Comparison of ENCODE assay signal across 20 cellular contexts in the genomic region with DNA sequence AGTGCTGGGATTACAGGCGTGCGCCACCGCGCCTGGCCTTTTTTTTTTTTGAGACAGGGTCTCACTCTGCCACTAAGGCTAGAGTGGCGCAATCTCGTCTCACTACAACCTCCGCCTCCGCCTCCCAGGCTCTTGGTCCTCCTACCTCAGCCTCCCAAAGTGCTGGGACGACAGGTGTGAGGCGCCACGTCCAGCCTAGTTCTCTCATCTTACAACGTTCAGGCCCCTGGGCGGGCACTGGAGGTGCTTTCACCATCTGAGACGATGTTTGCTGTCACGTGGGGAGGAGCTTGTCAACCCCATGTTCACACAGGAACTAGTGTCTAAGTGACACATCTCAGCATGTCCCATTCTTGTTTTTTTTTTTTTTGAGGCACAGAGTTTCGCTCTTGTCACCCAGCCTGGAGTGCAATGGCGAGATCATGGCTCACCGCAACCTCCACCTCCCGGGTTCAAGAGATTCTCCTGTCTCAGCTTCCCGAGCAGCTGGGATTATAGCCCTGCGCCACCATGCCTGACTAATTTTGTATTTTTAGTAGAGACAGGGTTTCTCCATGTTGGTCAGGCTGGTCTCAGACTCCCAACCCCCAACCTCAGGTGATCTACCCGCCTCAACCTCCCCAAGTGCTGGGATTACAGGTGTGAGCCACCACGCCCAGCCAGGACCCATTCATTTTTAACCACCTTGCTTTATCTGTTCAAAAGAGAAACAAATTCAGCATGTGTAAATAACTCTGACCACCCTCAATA. TPM values are rescaled to one million over a fixed set of nuclear protein-coding genes. Genes with fewer than 3 reads are reported as not detected.
DNase-seq lines count a peak whose midpoint lies in the region; ATAC-seq and TF ChIP-seq lines count a peak whose summit lies in the region.
"Had no signal": no experiment of that assay in that cellular context is flagged by ENCODE, and none has a peak within 500 bp of the region (broad histone marks: within the 10 kb centered on the region; RNA-seq: fewer than 3 reads in every experiment).

No MANE protein-coding gene starts in this region.

- H3K4me1 Mint-ChIP-seq in central memory CD8-positive, alpha-beta T cell = peaks cover 33% of the 10 kb centered on the region
- peaks cover 42% of the 10 kb centered on the region for H3K4me1 Mint-ChIP-seq in neural crest cell

- ATAC-seq in central memory CD8-positive, alpha-beta T cell (replicated peaks; ENCODE audit: extremely low read depth, poor library complexity, severe bottlenecking) = peak; percentile 85
- ATAC-seq in left lobe of liver = no peak
- ATAC-seq: naive thymus-derived CD8-positive, alpha-beta T cell had no signal

- peak; percentile 44 for DNase-seq in NK-92 treated with Interleukin-12 subunit alpha and Interleukin-12 subunit beta, amount 100 ng/mL, for 24 hours (lab: John Stamatoyannopoulos, UW)
- DNase-seq in NK-92 (lab: John Stamatoyannopoulos, UW; ENCODE audit: unreplicated experiment) (no peak), COLO668 (lab: John Stamatoyannopoulos, UW; ENCODE audit: unreplicated experiment) (peak; percentile 44), neural crest cell (ENCODE audit: low read depth, low spot score) (no peak), SW480 (ENCODE audit: low spot score) (no peak), left lobe of liver (ENCODE audit: low spot score) (no peak), GDM1 (lab: John Stamatoyannopoulos, UW) (no peak)
- peak in 1 of 2 donors; percentile 64 for DNase-seq in central memory CD8-positive, alpha-beta T cell (ENCODE audit: low spot score in 2 of 2)
- DNase-seq: activated B cell treated with CpG ODN at 0.5 μM for 24 hours; activated T-cell treated with anti-CD3 and anti-CD28 coated beads for 4 hours; DMS 273 treated with DMSO at 0.1 percent for 48 hours; MV-4-11; NCI-H2107; NCI-H446; PC-3; stimulated activated CD4-positive, alpha-beta T cell treated with anti-CD3 and anti-CD28 coated beads, Interleukin-4, amount 100 ng/mL, for 24 hours; stimulated activated naive CD4-positive, alpha-beta T cell treated with Interleukin-2 at 50 U/mL for 16 hours; T1000 had no signal

- H3K36me3 Mint-ChIP-seq in central memory CD8-positive, alpha-beta T cell (ENCODE audit: insufficient read depth) = peaks cover 2% of the 10 kb centered on the region
- H3K36me3 Mint-ChIP-seq in neural crest cell (ENCODE audit: low read depth) = peaks cover 2% of the 10 kb centered on the region
- H3K36me3 Mint-ChIP-seq: naive thymus-derived CD8-positive, alpha-beta T cell had no signal

- no peaks in the 10 kb centered on the region for H3K27me3 Mint-ChIP-seq in central memory CD8-positive, alpha-beta T cell
- no peaks in the 10 kb centered on the region for H3K27me3 Mint-ChIP-seq in neural crest cell (ENCODE audit: low read depth)
- H3K27me3 Mint-ChIP-seq: activated B cell treated with CpG ODN at 0.5 μM for 24 hours; naive thymus-derived CD8-positive, alpha-beta T cell had no signal

- peak overlapping the region; percentile 80 for H3K27ac Mint-ChIP-seq in central memory CD8-positive, alpha-beta T cell (ENCODE audit: low read depth)
- peak overlapping the region; percentile 92 for H3K27ac Mint-ChIP-seq in neural crest cell (ENCODE audit: unreplicated experiment)
- H3K27ac Mint-ChIP-seq: activated B cell treated with CpG ODN at 0.5 μM for 24 hours, mesothelial cell of epicardium had no signal

- no peaks in the 10 kb centered on the region for H3K9me3 Mint-ChIP-seq in central memory CD8-positive, alpha-beta T cell
- no peaks in the 10 kb centered on the region for H3K9me3 Mint-ChIP-seq in neural crest cell
- H3K9me3 Mint-ChIP-seq: activated B cell treated with CpG ODN at 0.5 μM for 24 hours; naive thymus-derived CD8-positive, alpha-beta T cell had no signal

- peak overlapping the region; percentile 36 for H3K4me3 Mint-ChIP-seq in central memory CD8-positive, alpha-beta T cell
- peak overlapping the region; percentile 78 for H3K4me3 Mint-ChIP-seq in neural crest cell
- H3K4me3 Mint-ChIP-seq: activated B cell treated with CpG ODN at 0.5 μM for 24 hours, mesothelial cell of epicardium had no signal

- no peak for TF ChIP-seq CTCF in neural crest cell (conservative IDR thresholded peaks at IDR 0.05)

RNA-seq across cellular contexts. Expression of a gene that starts 5.2 kb away (rescaled TPM):
- total RNA-seq in neural crest cell = 118 and 129 TPM in 2 replicates
- 6.4 TPM for total RNA-seq in left lobe of liver

RNA-seq across cellular contexts. Expression of a gene that starts 6.7 kb away (rescaled TPM):
- 18.0 and 19.3 TPM in 2 replicates for total RNA-seq in neural crest cell
- 8.7 TPM for total RNA-seq in left lobe of liver

RNA-seq across cellular contexts. Expression of a gene that starts 51.8 kb away (rescaled TPM):
- total RNA-seq in neural crest cell = 198 and 209 TPM in 2 replicates
- total RNA-seq in left lobe of liver = 83.8 TPM

Comparison
In these comparisons a context has a peak if more than half of its experiments do, and no peak if none do; other contexts are left out.
1. DNase-seq: peak in NK-92 treated with Interleukin-12 subunit alpha and Interleukin-12 subunit beta, amount 100 ng/mL, for 24 hours (single experiment) and COLO668 (single experiment); none in NK-92 (single experiment), neural crest cell (single experiment), SW480 (single experiment), left lobe of liver (single experiment) and GDM1 (single experiment).
2. RNA of a gene that starts 5.2 kb away (total RNA-seq): 118 to 129 TPM in neural crest cell; 6.4 TPM in left lobe of liver (single experiment); every median in the first group is over 10 times any median in the second.